In genomic region chr16:83948914-83949723, GRCh38 we compare ENCODE assay signal across 1 cellular context.
TF ChIP-seq lines count a peak whose summit lies in the region.

No MANE protein-coding gene starts in this region.

TF ChIP-seq in HepG2, 621 proteins besides CTCF, POLR2A, EP300 and RAD21 (continued from another document and continues in another):
- TF ChIP-seq ZBTB33 (CRISPR knock-in tag; IDR thresholded peaks at IDR 0.05) (0 out of 2 replicates have a peak, but pooled peaks have one; percentile 9), PHF20 (CRISPR knock-in tag; IDR thresholded peaks at IDR 0.05) (no peak), RCOR2 (CRISPR knock-in tag; IDR thresholded peaks at IDR 0.05) (peak; percentile 28; the same call in 1 of the 2 replicates), NFIC (IDR thresholded peaks at IDR 0.05; ENCODE audit: low read length) (peak; percentile 71; the same call in 1 of the 2 replicates), ATRX (CRISPR knock-in tag; IDR thresholded peaks at IDR 0.05; ENCODE audit: borderline replicate concordance) (no peak), EZH2 (conservative IDR thresholded peaks at IDR 0.05; ENCODE audit: low read depth, low read length) (no peak), ZNF441 (CRISPR knock-in tag; IDR thresholded peaks at IDR 0.05; ENCODE audit: borderline replicate concordance) (no peak), PATZ1 (CRISPR knock-in tag; IDR thresholded peaks at IDR 0.05) (peak; percentile 75), KMT2B (CRISPR knock-in tag; IDR thresholded peaks at IDR 0.05) (0 out of 2 replicates have a peak, but pooled peaks have one; percentile 31), MED13 (CRISPR knock-in tag; IDR thresholded peaks at IDR 0.05) (no peak), IKZF5 (CRISPR knock-in tag; IDR thresholded peaks at IDR 0.05) (0 out of 2 replicates have a peak, but pooled peaks have one; percentile 47), MXD3 (CRISPR knock-in tag; IDR thresholded peaks at IDR 0.05) (no peak), DNMT1 (CRISPR knock-in tag; IDR thresholded peaks at IDR 0.05) (no peak), KAT8 (CRISPR knock-in tag; IDR thresholded peaks at IDR 0.05) (peak; percentile 23; the same call in 1 of the 2 replicates), BCL6 (CRISPR knock-in tag; IDR thresholded peaks at IDR 0.05) (peak; percentile 99), ZNF687 (CRISPR knock-in tag; IDR thresholded peaks at IDR 0.05) (peak; percentile 52), ZNF343 (CRISPR knock-in tag; IDR thresholded peaks at IDR 0.05) (0 out of 2 replicates have a peak, but pooled peaks have one; percentile 65), ZKSCAN8 (CRISPR knock-in tag; IDR thresholded peaks at IDR 0.05; ENCODE audit: borderline replicate concordance) (no peak), PITX1 (CRISPR knock-in tag; IDR thresholded peaks at IDR 0.05) (peak; percentile 66), FOXJ3 (CRISPR knock-in tag; IDR thresholded peaks at IDR 0.05; ENCODE audit: borderline replicate concordance) (peak; percentile 32; the same call in 1 of the 2 replicates), JUNB (CRISPR knock-in tag; IDR thresholded peaks at IDR 0.05; ENCODE audit: borderline replicate concordance) (no peak), ATF5 (CRISPR knock-in tag; IDR thresholded peaks at IDR 0.05; ENCODE audit: low read depth) (no peak), FLYWCH1 (CRISPR knock-in tag; IDR thresholded peaks at IDR 0.05) (0 out of 2 replicates have a peak, but pooled peaks have one; percentile 26), BHLHE40 (IDR thresholded peaks at IDR 0.05; ENCODE audit: low read length) (no peak), ZBTB4 (CRISPR knock-in tag; IDR thresholded peaks at IDR 0.05; ENCODE audit: borderline replicate concordance) (0 out of 2 replicates have a peak, but pooled peaks have one; percentile 64), ZBTB7B (CRISPR knock-in tag; IDR thresholded peaks at IDR 0.05) (peak; percentile 91), ADNP (CRISPR knock-in tag; IDR thresholded peaks at IDR 0.05) (0 out of 2 replicates have a peak, but pooled peaks have one; percentile 62), CBFB (CRISPR knock-in tag; IDR thresholded peaks at IDR 0.05) (0 out of 2 replicates have a peak, but pooled peaks have one; percentile 34), ZNF646 (CRISPR knock-in tag; IDR thresholded peaks at IDR 0.05) (0 out of 2 replicates have a peak, but pooled peaks have one; percentile 35), ZNF451 (CRISPR knock-in tag; IDR thresholded peaks at IDR 0.05) (0 out of 2 replicates have a peak, but pooled peaks have one; percentile 29), KLF13 (CRISPR knock-in tag; IDR thresholded peaks at IDR 0.05) (no peak), ZNF678 (CRISPR knock-in tag; IDR thresholded peaks at IDR 0.05) (no peak), ZNF562 (CRISPR knock-in tag; IDR thresholded peaks at IDR 0.05; ENCODE audit: borderline replicate concordance) (no peak), MYPOP (CRISPR knock-in tag; IDR thresholded peaks at IDR 0.05) (no peak), ZNF292 (CRISPR knock-in tag; IDR thresholded peaks at IDR 0.05; ENCODE audit: borderline replicate concordance, low read depth) (no peak)
